ENCODE assay signal across 8 cellular contexts in the genomic region with DNA sequence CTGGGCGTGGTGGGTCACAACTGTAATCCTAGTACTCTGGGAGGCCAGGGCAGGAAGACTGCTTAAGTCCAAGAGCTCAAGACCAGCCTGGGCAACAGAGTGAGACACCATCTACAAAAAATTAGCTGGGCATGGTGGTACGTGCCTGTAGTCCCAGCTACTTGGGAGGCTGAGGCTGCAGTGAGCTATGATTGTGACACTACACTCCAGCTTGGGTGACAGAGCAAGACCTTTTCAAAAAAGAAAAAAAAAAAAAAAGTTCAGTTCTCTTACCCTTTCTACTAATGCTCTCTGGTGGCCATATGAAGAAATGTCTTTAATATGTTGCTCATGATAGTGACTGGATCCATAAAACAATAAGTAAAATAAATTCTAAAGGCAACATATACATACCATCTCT. TPM values are rescaled to one million over a fixed set of nuclear protein-coding genes. Genes with fewer than 3 reads are reported as not detected.
DNase-seq lines count a peak whose midpoint lies in the region; ATAC-seq and TF ChIP-seq lines count a peak whose summit lies in the region.

No MANE protein-coding gene starts in this region.

- H3K27me3 Mint-ChIP-seq in activated CD4-positive, alpha-beta memory T cell treated with anti-CD3 and anti-CD28 coated beads, Interleukin-2, amount 10 ng/mL, durations not matched to agents 7 days and 5 days = no peaks in the 10 kb centered on the region

- CTCF ChIA-PET in activated CD4-positive, alpha-beta memory T cell treated with anti-CD3 and anti-CD28 coated beads, Interleukin-2, amount 10 ng/mL, durations not matched to agents 7 days and 5 days (lab: Charles Lee) = interaction anchor here (0.7 to 2.1 kb wide), 8 partner anchors 9 to 236 kb away, joined by 3 to 8 read pairs (median 3); a partner anchor contains a TSS
- CTCF ChIA-PET in RWPE1 (lab: Yijun Ruan, JAX) = interaction anchor here (0.6 to 1.7 kb wide), 8 partner anchors 9 to 348 kb away, joined by 3 to 19 read pairs (median 6); no protein-coding TSS in a partner anchor

- H3K9me3 Mint-ChIP-seq in activated CD4-positive, alpha-beta memory T cell treated with anti-CD3 and anti-CD28 coated beads, Interleukin-2, amount 10 ng/mL, durations not matched to agents 7 days and 5 days = no peaks in the 10 kb centered on the region

- POLR2A ChIA-PET in activated CD4-positive, alpha-beta memory T cell treated with anti-CD3 and anti-CD28 coated beads, Interleukin-2, amount 10 ng/mL, durations not matched to agents 7 days and 5 days (lab: Charles Lee) = interaction anchor here (0.7 to 1.2 kb wide), 3 partner anchors 10 to 26 kb away, joined by 3 to 4 read pairs (median 3); no protein-coding TSS in a partner anchor
- POLR2A ChIA-PET in RWPE1 (lab: Yijun Ruan, JAX; ENCODE audit: low non-redundant PET) = no interaction called here

- no peak overlapping the region for H3K4me3 Mint-ChIP-seq in activated CD4-positive, alpha-beta memory T cell treated with anti-CD3 and anti-CD28 coated beads, Interleukin-2, amount 10 ng/mL, durations not matched to agents 7 days and 5 days

- DNase-seq in SHP77 (lab: John Stamatoyannopoulos, UW) (peak; percentile 10 to 20), fibroblast of villous mesenchyme (ENCODE audit: low read depth) (peak; percentile 43), GM10266 (ENCODE audit: extremely low spot score) (no peak), RWPE1 (ENCODE audit: low spot score) (no peak)
- no peak for DNase-seq in activated CD4-positive, alpha-beta memory T cell treated with anti-CD3 and anti-CD28 coated beads, Interleukin-2, amount 10 ng/mL, durations not matched to agents 7 days and 5 days

- TF ChIP-seq CTCF in GM12873 (IDR thresholded peaks at IDR 0.05; ENCODE audit: insufficient read depth, low read depth, low read length, missing control alignments) = peak; percentile 26
- peak; percentile 31 for TF ChIP-seq CTCF in fibroblast of villous mesenchyme (IDR thresholded peaks at IDR 0.05; ENCODE audit: insufficient read depth, low read depth, low read length)
- no peak for TF ChIP-seq CTCF in GM10266 (IDR thresholded peaks at IDR 0.05; ENCODE audit: control insufficient read depth, insufficient read depth, low read depth, missing control alignments)
- TF ChIP-seq CTCF in RWPE1 (conservative IDR thresholded peaks at IDR 0.05; ENCODE audit: low read depth) = no peak

- H3K36me3 Mint-ChIP-seq in activated CD4-positive, alpha-beta memory T cell treated with anti-CD3 and anti-CD28 coated beads, Interleukin-2, amount 10 ng/mL, durations not matched to agents 7 days and 5 days (ENCODE audit: low read depth) = peaks cover 41% of the 10 kb centered on the region

- H3K27ac ChIP-seq in RWPE1 = no peak overlapping the region

- H3K4me3 ChIP-seq in fibroblast of villous mesenchyme (ENCODE audit: low read depth, low read length) = no peak overlapping the region

- peaks cover 15% of the 10 kb centered on the region for H3K4me1 Mint-ChIP-seq in activated CD4-positive, alpha-beta memory T cell treated with anti-CD3 and anti-CD28 coated beads, Interleukin-2, amount 10 ng/mL, durations not matched to agents 7 days and 5 days

- peak; percentile 69 for ATAC-seq in HG03378 (IDR thresholded peaks at IDR 0.05; ENCODE audit: unreplicated experiment)
- no peak for ATAC-seq in HG03196 (IDR thresholded peaks at IDR 0.05; ENCODE audit: unreplicated experiment)

- no peak overlapping the region for H3K27ac Mint-ChIP-seq in activated CD4-positive, alpha-beta memory T cell treated with anti-CD3 and anti-CD28 coated beads, Interleukin-2, amount 10 ng/mL, durations not matched to agents 7 days and 5 days

RNA-seq across cellular contexts. Expression of a gene that starts 14.9 kb away (rescaled TPM):
- total RNA-seq in fibroblast of villous mesenchyme = 10.3 and 12.1 TPM in 2 replicates
- 10 to 100 TPM in 1 of 2 experiments, 1 to 10 TPM in 1; 9.9 to 11.2 TPM for total RNA-seq in activated CD4-positive, alpha-beta memory T cell treated with anti-CD3 and anti-CD28 coated beads, Interleukin-2, amount 10 ng/mL, durations not matched to agents 7 days and 5 days

RNA-seq across cellular contexts. Expression of a gene that starts 15.0 kb away (rescaled TPM):
- 22.9 and 29.8 TPM in 2 replicates for total RNA-seq in fibroblast of villous mesenchyme
- total RNA-seq in activated CD4-positive, alpha-beta memory T cell treated with anti-CD3 and anti-CD28 coated beads, Interleukin-2, amount 10 ng/mL, durations not matched to agents 7 days and 5 days = 10 to 100 TPM; 17.9 to 19.5 TPM

RNA-seq across cellular contexts. Expression of a gene that starts 29.3 kb away (rescaled TPM):
- 9.7 and 16.4 TPM in 2 replicates for total RNA-seq in fibroblast of villous mesenchyme
- total RNA-seq in activated CD4-positive, alpha-beta memory T cell treated with anti-CD3 and anti-CD28 coated beads, Interleukin-2, amount 10 ng/mL, durations not matched to agents 7 days and 5 days = 10 to 100 TPM; 19.2 to 20.1 TPM

Comparison
In these comparisons a context has a peak if more than half of its experiments do, and no peak if none do; other contexts are left out.
1. CTCF ChIP-seq: peak in GM12873 (single experiment) and fibroblast of villous mesenchyme (single experiment); none in GM10266 (single experiment) and RWPE1 (single experiment).
2. DNase-seq: peak in SHP77 (2 of 2) and fibroblast of villous mesenchyme (single experiment); none in GM10266 (single experiment), activated CD4-positive, alpha-beta memory T cell treated with anti-CD3 and anti-CD28 coated beads, Interleukin-2, amount 10 ng/mL, durations not matched to agents 7 days and 5 days (single experiment) and RWPE1 (single experiment).